Comparison of ENCODE assay signal across 24 cellular contexts in genomic region chr12:75971253-75971652, GRCh38.
"Had no signal": no experiment of that assay in that cellular context is flagged by ENCODE, and none has a peak within 500 bp of the region (broad histone marks: within the 10 kb centered on the region; RNA-seq: fewer than 3 reads in every experiment).

No MANE protein-coding gene starts in this region.

- H3K27me3 Mint-ChIP-seq: effector memory CD8-positive, alpha-beta T cell; naive thymus-derived CD4-positive, alpha-beta T cell; progenitor cell of endocrine pancreas had no signal

- H3K27ac ChIP-seq: gastroesophageal sphincter, ovary, right lobe of liver, thoracic aorta, uterus had no signal

- H3K4me3 ChIP-seq: gastroesophageal sphincter, ovary, right lobe of liver, thoracic aorta, uterus had no signal

- H3K9me3 Mint-ChIP-seq: effector memory CD8-positive, alpha-beta T cell had no signal

- H3K9me3 ChIP-seq: gastroesophageal sphincter, ovary, right lobe of liver, thoracic aorta, uterus had no signal

- FAIRE-seq: keratinocyte had no signal

- H3K27ac Mint-ChIP-seq: activated CD4-positive, alpha-beta memory T cell treated with anti-CD3 and anti-CD28 coated beads for 36 hours; progenitor cell of endocrine pancreas; T-helper 17 cell had no signal

- H3K27me3 ChIP-seq: gastroesophageal sphincter, ovary, right lobe of liver, uterus had no signal

- ATAC-seq: effector memory CD8-positive, alpha-beta T cell; gastroesophageal sphincter; left cardiac atrium; naive thymus-derived CD4-positive, alpha-beta T cell; right lobe of liver; SK-N-SH treated with all-trans-retinoic acid at 6 μM for 48 hours; T-helper 17 cell had no signal

- H3K4me3 Mint-ChIP-seq: activated CD4-positive, alpha-beta memory T cell treated with anti-CD3 and anti-CD28 coated beads for 36 hours; effector memory CD8-positive, alpha-beta T cell; naive thymus-derived CD4-positive, alpha-beta T cell; T-helper 17 cell had no signal

- H3K36me3 ChIP-seq: gastroesophageal sphincter, ovary, right lobe of liver, thoracic aorta, uterus had no signal

- DNase-seq: activated CD4-positive, alpha-beta memory T cell treated with anti-CD3 and anti-CD28 coated beads for 36 hours; activated naive CD4-positive, alpha-beta T cell; amygdala; caudate nucleus; cortex of kidney; effector memory CD8-positive, alpha-beta T cell; erythroblast; hippocampal formation; left cardiac atrium; mammary epithelial cell; midbrain; naive thymus-derived CD4-positive, alpha-beta T cell; ovary; right lobe of liver; stimulated activated naive CD4-positive, alpha-beta T cell; T-helper 17 cell; T1000; trophoblast cell; uterus had no signal

- H3K4me1 ChIP-seq: gastroesophageal sphincter, uterus had no signal
